ENCODE assay signal across 11 cellular contexts in genomic region chr12:123041042-123041531, GRCh38.
DNase-seq lines count a peak whose midpoint lies in the region; TF ChIP-seq lines count a peak whose summit lies in the region.
"Had no signal": no experiment of that assay in that cellular context is flagged by ENCODE, and none has a peak within 500 bp of the region (broad histone marks: within the 10 kb centered on the region; RNA-seq: fewer than 3 reads in every experiment).

No MANE protein-coding gene starts in this region.

- no peak for TF ChIP-seq POLR2A in stomach (IDR thresholded peaks at IDR 0.05)

- no peaks in the 10 kb centered on the region for H3K36me3 ChIP-seq in duodenal mucosa (ENCODE audit: control insufficient read depth in 1 of 2, insufficient read depth in 2 of 2, low read length in 2 of 2)
- no peaks in the 10 kb centered on the region for H3K36me3 ChIP-seq in stomach
- H3K36me3 ChIP-seq in tibial artery, result no peaks in the 10 kb centered on the region
- H3K36me3 ChIP-seq: right lobe of liver, thoracic aorta had no signal

- WGBS in stomach, 5 donors, result 68 to 88% (median 80%) methylated on average over 3 of the region's 3 CpGs

- H3K4me1 ChIP-seq in duodenal mucosa (ENCODE audit: control insufficient read depth in 1 of 2, insufficient read depth in 2 of 2, low read length in 2 of 2) (peaks cover 11 to 22% of the 10 kb centered on the region in 2 donors), stomach (peaks cover 15 to 48% (median 33%) of the 10 kb centered on the region in 4 donors), tibial artery (peaks cover 0 to 14% (median 12%) of the 10 kb centered on the region in 4 donors)

- H3K9me3 ChIP-seq in duodenal mucosa (ENCODE audit: control insufficient read depth in 1 of 2, low read length in 2 of 2) (no peaks in the 10 kb centered on the region), stomach (no peaks in the 10 kb centered on the region), tibial artery (no peaks in the 10 kb centered on the region)
- H3K9me3 ChIP-seq: right lobe of liver, thoracic aorta had no signal

- H3K27ac ChIP-seq in duodenal mucosa (ENCODE audit: low read depth, low read length), result peak overlapping the region; percentile 41
- peak overlapping the region in 4 of 5 donors; percentile 31 to 89 (median 80) for H3K27ac ChIP-seq in stomach
- H3K27ac ChIP-seq in tibial artery, result no peak overlapping the region
- no peak overlapping the region for H3K27ac ChIP-seq in coronary artery
- H3K27ac ChIP-seq: right lobe of liver, thoracic aorta had no signal

- TF ChIP-seq CTCF in stomach (IDR thresholded peaks at IDR 0.05) (no peak), tibial artery (IDR thresholded peaks at IDR 0.05) (no peak), coronary artery (IDR thresholded peaks at IDR 0.05) (no peak)

- H3K9ac ChIP-seq in duodenal mucosa (ENCODE audit: low read depth in 1 of 2, low read length in 2 of 2), result no peak overlapping the region

- H3K4me3 ChIP-seq in duodenal mucosa (ENCODE audit: low read depth in 1 of 2, low read length in 2 of 2) (no peak overlapping the region), stomach (no peak overlapping the region), tibial artery (no peak overlapping the region), coronary artery (no peak overlapping the region)
- H3K4me3 ChIP-seq: right lobe of liver, thoracic aorta had no signal

- DNase-seq in NCI-H187 treated with DMSO at 0.1 percent for 48 hours (lab: John Stamatoyannopoulos, UW) (peak; percentile 68), NCI-H187 (lab: John Stamatoyannopoulos, UW) (no peak), NCI-H2171 treated with DMSO at 0.1 percent for 48 hours (lab: John Stamatoyannopoulos, UW) (peak; percentile 78), stomach (no peak), tibial artery (no peak), coronary artery (ENCODE audit: low spot score) (no peak), NOMO-1 (lab: John Stamatoyannopoulos, UW; ENCODE audit: unreplicated experiment in 2 of 2) (no peak)
- DNase-seq: DMS 273 treated with DMSO at 0.1 percent for 48 hours, right lobe of liver had no signal

- H3K27me3 ChIP-seq in duodenal mucosa (ENCODE audit: control insufficient read depth in 1 of 2, insufficient read depth in 2 of 2, low read length in 2 of 2) (no peaks in the 10 kb centered on the region), stomach (no peaks in the 10 kb centered on the region), tibial artery (no peaks in the 10 kb centered on the region)
- H3K27me3 ChIP-seq: right lobe of liver had no signal

- intact Hi-C loops in stomach (cut with DNase I; ENCODE audit: low total_unique reads), result loop anchor here (10.0 kb wide), 1 partner anchor 104 kb away; no protein-coding TSS in a partner anchor
- intact Hi-C loops in tibial artery (cut with DNase I; ENCODE audit: low total_unique reads), result no loop called here

- TF ChIP-seq EP300 in stomach (IDR thresholded peaks at IDR 0.05), result no peak

Comparison
In these comparisons a context has a peak if more than half of its experiments do, and no peak if none do; other contexts are left out.
1. DNase-seq: peak in NCI-H187 treated with DMSO at 0.1 percent for 48 hours (single experiment) and NCI-H2171 treated with DMSO at 0.1 percent for 48 hours (single experiment); none in NCI-H187 (0 of 2), stomach (single experiment), tibial artery (0 of 2), coronary artery (single experiment) and NOMO-1 (0 of 2).
2. H3K27ac ChIP-seq: peak in duodenal mucosa (single experiment) and stomach (4 of 5); none in tibial artery (0 of 2) and coronary artery (0 of 2).